20 cellular contexts compared by ENCODE assay signal in the genomic region with DNA sequence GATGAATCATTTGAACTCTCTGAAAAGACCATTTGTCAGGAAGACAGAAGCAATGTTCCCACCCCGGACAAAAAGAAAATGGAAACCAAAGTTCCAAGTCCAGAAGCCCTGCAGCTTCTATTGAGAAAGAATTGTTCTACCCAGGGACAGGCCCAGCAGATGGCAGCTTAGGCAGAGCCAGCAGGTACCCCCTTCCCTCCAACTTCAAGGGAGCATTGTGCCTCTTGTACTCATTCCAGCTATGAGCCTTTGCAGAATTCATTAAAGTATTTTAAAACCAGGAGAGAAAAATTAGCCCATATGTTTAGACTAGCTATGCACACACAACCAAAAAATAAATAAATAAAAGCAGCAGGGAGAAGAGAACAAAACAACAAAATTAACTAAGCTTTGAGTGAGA.
"Had no signal": no experiment of that assay in that cellular context is flagged by ENCODE, and none has a peak within 500 bp of the region (broad histone marks: within the 10 kb centered on the region; RNA-seq: fewer than 3 reads in every experiment).

No MANE protein-coding gene starts in this region.

- H3K4me2 ChIP-seq: SK-N-SH had no signal

- H3K27ac ChIP-seq: RWPE1 had no signal

- H3K9ac ChIP-seq: SK-N-SH had no signal

- H3K9me3 ChIP-seq: SK-N-SH had no signal

- DNase-seq: KBM-7, MV-4-11, NCI-H1048, NCI-H1105, NCI-H1417, NCI-H1436 treated with DMSO at 0.1 percent for 48 hours, NCI-H1694, NCI-H187 treated with DMSO at 0.1 percent for 48 hours, NCI-H2029 treated with DMSO at 0.1 percent for 48 hours, NCI-H2227 treated with DMSO at 0.1 percent for 48 hours, NCI-H510A, NCI-H524 treated with DMSO at 0.1 percent for 48 hours, NCI-H69, NCI-H774, SHP77, SK-N-SH, SW 1271 had no signal

- FAIRE-seq: HTR-8/SVneo, RCC 7860 had no signal
